In the genomic region with DNA sequence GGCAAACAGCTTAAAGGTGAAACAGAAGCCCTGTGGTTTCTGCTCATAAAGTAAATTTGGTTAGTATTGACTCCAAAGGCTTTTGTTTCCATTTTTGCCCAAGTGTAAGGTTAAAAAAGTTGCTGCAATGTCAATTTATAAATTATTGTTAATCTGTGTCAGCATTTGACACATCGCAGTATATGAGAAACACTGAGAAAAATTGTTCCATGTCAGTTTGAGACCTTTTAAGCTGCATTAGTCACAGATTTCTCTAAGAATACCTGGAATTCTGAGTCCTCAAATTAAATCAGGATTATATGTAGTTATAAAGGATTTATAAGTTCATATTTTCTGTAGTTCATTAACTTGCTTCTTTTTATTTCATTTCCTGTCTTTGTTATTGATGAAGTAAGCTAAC, we compare ENCODE assay signal across 32 cellular contexts.
"Had no signal": no experiment of that assay in that cellular context is flagged by ENCODE, and none has a peak within 500 bp of the region (broad histone marks: within the 10 kb centered on the region; RNA-seq: fewer than 3 reads in every experiment).

No MANE protein-coding gene starts in this region.

- H3K9me3 ChIP-seq: adrenal gland, body of pancreas, breast epithelium had no signal

- ATAC-seq: activated CD8-positive, alpha-beta T cell treated with anti-CD3 and anti-CD28 coated beads for 36 hours; activated naive CD4-positive, alpha-beta T cell treated with anti-CD3 and anti-CD28 coated beads, Interleukin-2, amount 50 U/mL, for 72 hours; activated T-cell treated with anti-CD3 and anti-CD28 coated beads, Interleukin-2, amount 50 U/mL, for 4 hours; activated T-cell treated with anti-CD3 and anti-CD28 coated beads, Interleukin-2, amount 50 U/mL, for 72 hours; activated T-helper 17 cell treated with anti-CD3 and anti-CD28 coated beads, Interleukin-2, amount 50 U/mL, for 72 hours; body of pancreas had no signal

- H3K27me3 ChIP-seq: adrenal gland, body of pancreas, brain microvascular endothelial cell, breast epithelium had no signal

- H3K4me1 ChIP-seq: adrenal gland, body of pancreas, breast epithelium had no signal

- DNase-seq: activated B cell treated with CpG ODN at 0.5 μM for 24 hours; activated CD4-positive, alpha-beta memory T cell treated with anti-CD3 and anti-CD28 coated beads for 36 hours; activated CD4-positive, alpha-beta T cell treated with anti-CD3 and anti-CD28 coated beads for 4 hours; activated CD4-positive, alpha-beta T cell treated with anti-CD3 and anti-CD28 coated beads, Interleukin-2, amount 10 ng/mL, durations not matched to agents 24 days and 14 days; activated CD4-positive, alpha-beta T cell treated with anti-CD3 and anti-CD28 coated beads, Interleukin-2, amount 50 U/mL, for 1 hour; activated CD4-positive, alpha-beta T cell treated with anti-CD3 and anti-CD28 coated beads, Interleukin-2, amount 50 U/mL, for 4 hours; activated CD4-positive, CD25-positive, alpha-beta regulatory T cell treated with anti-CD3 and anti-CD28 coated beads, Interleukin-2, amount 50 U/mL, for 72 hours; activated CD8-positive, alpha-beta memory T cell treated with anti-CD3 and anti-CD28 coated beads, Interleukin-2, amount 50 U/mL, for 4 hours; activated CD8-positive, alpha-beta T cell treated with anti-CD3 and anti-CD28 coated beads for 36 hours; activated effector memory CD4-positive, alpha-beta T cell treated with anti-CD3 and anti-CD28 coated beads, Interleukin-2, amount 50 U/mL, for 16 hours; activated gamma-delta T cell treated with Interleukin-2 at 50 U/mL for 16 hours; activated naive CD4-positive, alpha-beta T cell; activated naive CD4-positive, alpha-beta T cell treated with anti-CD3 and anti-CD28 coated beads for 36 hours; activated naive CD4-positive, alpha-beta T cell treated with anti-CD3 and anti-CD28 coated beads, Interleukin-2, amount 50 U/mL, for 16 hours; activated naive CD8-positive, alpha-beta T cell treated with anti-CD3 and anti-CD28 coated beads for 36 hours; activated T-cell treated with anti-CD3 and anti-CD28 coated beads for 4 hours; activated T-cell treated with anti-CD3 and anti-CD28 coated beads, Interleukin-2, amount 50 U/mL, for 1 hour; activated T-cell treated with anti-CD3 and anti-CD28 coated beads, Interleukin-2, amount 50 U/mL, for 4 hours; activated T-cell treated with anti-CD3 and anti-CD28 coated beads, Interleukin-2, amount 50 U/mL, for 72 hours; adrenal gland; amniotic stem cell; aorta; body of pancreas; brain microvascular endothelial cell; central memory CD4-positive, alpha-beta T cell; T-helper 1 cell; T-helper 2 cell; T-helper 9 cell had no signal

- H3K27ac ChIP-seq: adrenal gland, body of pancreas, brain microvascular endothelial cell, breast epithelium, VCaP had no signal

- H3K36me3 ChIP-seq: adrenal gland, brain microvascular endothelial cell, breast epithelium had no signal

- H3K4me3 ChIP-seq: adrenal gland, body of pancreas, breast epithelium had no signal
